In genomic region chr4:125951275-125951887, GRCh38 we compare ENCODE assay signal across 1 cellular context.
TF ChIP-seq lines count a peak whose summit lies in the region.

No MANE protein-coding gene starts in this region.

TF ChIP-seq in IMR-90, 13 proteins besides CTCF, POLR2A, EP300 and RAD21 (continued from another document):
- TF ChIP-seq MXI1 (IDR thresholded peaks at IDR 0.05; ENCODE audit: borderline replicate concordance, low read depth, low read length) (no peak), FOS (IDR thresholded peaks at IDR 0.05; ENCODE audit: low read depth, low read length) (no peak), CEBPB (IDR thresholded peaks at IDR 0.05; ENCODE audit: low read depth, low read length) (no peak), MAZ (IDR thresholded peaks at IDR 0.05; ENCODE audit: borderline replicate concordance, low read depth, low read length) (no peak), CHD1 (IDR thresholded peaks at IDR 0.05; ENCODE audit: low read depth, low read length) (no peak), SMC3 (IDR thresholded peaks at IDR 0.05; ENCODE audit: low read depth, low read length) (no peak), NFE2L2 (IDR thresholded peaks at IDR 0.05; ENCODE audit: low read depth, low read length) (no peak)
- TF ChIP-seq, protein P1, sequence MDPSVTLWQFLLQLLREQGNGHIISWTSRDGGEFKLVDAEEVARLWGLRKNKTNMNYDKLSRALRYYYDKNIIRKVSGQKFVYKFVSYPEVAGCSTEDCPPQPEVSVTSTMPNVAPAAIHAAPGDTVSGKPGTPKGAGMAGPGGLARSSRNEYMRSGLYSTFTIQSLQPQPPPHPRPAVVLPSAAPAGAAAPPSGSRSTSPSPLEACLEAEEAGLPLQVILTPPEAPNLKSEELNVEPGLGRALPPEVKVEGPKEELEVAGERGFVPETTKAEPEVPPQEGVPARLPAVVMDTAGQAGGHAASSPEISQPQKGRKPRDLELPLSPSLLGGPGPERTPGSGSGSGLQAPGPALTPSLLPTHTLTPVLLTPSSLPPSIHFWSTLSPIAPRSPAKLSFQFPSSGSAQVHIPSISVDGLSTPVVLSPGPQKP (IDR thresholded peaks at IDR 0.05; ENCODE audit: borderline replicate concordance, low read depth, low read length) = no peak
